8 cellular contexts compared by ENCODE assay signal in genomic region chr10:129971381-129972144, GRCh38. TPM values are rescaled to one million over a fixed set of nuclear protein-coding genes. Genes with fewer than 3 reads are reported as not detected.
DNase-seq lines count a peak whose midpoint lies in the region; ATAC-seq and TF ChIP-seq lines count a peak whose summit lies in the region.

No MANE protein-coding gene starts in this region.

- H2BK15ac ChIP-seq in neuronal stem cell (ENCODE audit: low read length) = no peak overlapping the region

- TF ChIP-seq CTCF in HL-60 (IDR thresholded peaks at IDR 0.05; ENCODE audit: insufficient read depth, low read length) = no peak
- peak; percentile 89 for TF ChIP-seq CTCF in VCaP (conservative IDR thresholded peaks at IDR 0.05)
- TF ChIP-seq CTCF in fibroblast of mammary gland (conservative IDR thresholded peaks at IDR 0.05; ENCODE audit: control insufficient read depth, insufficient read depth, low read depth, low read length) = no peak

- no peak overlapping the region for H4K8ac ChIP-seq in neuronal stem cell (ENCODE audit: low read depth, low read length)

- no peak overlapping the region for H3K27ac ChIP-seq in HL-60 (replicated peaks)
- H3K27ac ChIP-seq in VCaP = no peak overlapping the region
- H3K27ac ChIP-seq in neuronal stem cell (replicated peaks; ENCODE audit: low read length) = no peak overlapping the region

- no peaks in the 10 kb centered on the region for H3K36me3 ChIP-seq in neuronal stem cell (replicated peaks in 1 of 2; ENCODE audit: control insufficient read depth in 2 of 2, insufficient read depth in 2 of 2, low read length in 2 of 2)

- no peak overlapping the region for H2BK5ac ChIP-seq in neuronal stem cell (ENCODE audit: low read length)

- H3K14ac ChIP-seq in neuronal stem cell (ENCODE audit: low read length) = no peak overlapping the region

- peaks cover 0 to 2% of the 10 kb centered on the region in 2 donors for H3K9me3 ChIP-seq in neuronal stem cell (replicated peaks in 1 of 2; ENCODE audit: control insufficient read depth in 2 of 2, insufficient read depth in 1 of 2, low read depth in 1 of 2, low read length in 2 of 2)

- H3K18ac ChIP-seq in neuronal stem cell (ENCODE audit: low read length) = peak overlapping the region; percentile 82

- no peak overlapping the region for H2BK120ac ChIP-seq in neuronal stem cell (ENCODE audit: low read depth, low read length)

- ATAC-seq in HG03175 (IDR thresholded peaks at IDR 0.05; ENCODE audit: unreplicated experiment) = no peak

- H3K4ac ChIP-seq in neuronal stem cell (ENCODE audit: low read length) = no peak overlapping the region

- H3K4me3 ChIP-seq in HL-60 (replicated peaks; ENCODE audit: insufficient read depth, low read length) = peak overlapping the region; percentile 27
- no peak overlapping the region for H3K4me3 ChIP-seq in fibroblast of mammary gland (ENCODE audit: control insufficient read depth, low read depth, low read length)
- peak overlapping the region; percentile 22 to 64 for H3K4me3 ChIP-seq in neuronal stem cell (ENCODE audit: low read length in 2 of 2)

- H3K27me3 ChIP-seq in HL-60 (ENCODE audit: insufficient read depth, poor library complexity, severe bottlenecking) (peaks cover 67% of the 10 kb centered on the region), neuronal stem cell (ENCODE audit: control insufficient read depth in 3 of 3, insufficient read depth in 3 of 3, low read depth in 1 of 3, low read length in 3 of 3) (peaks cover 49 to 95% (median 75%) of the 10 kb centered on the region in 3 experiments)

- no peak overlapping the region for H4K91ac ChIP-seq in neuronal stem cell (ENCODE audit: low read depth, low read length, poor library complexity)

- H2AK5ac ChIP-seq in neuronal stem cell (ENCODE audit: low read depth, low read length) = no peak overlapping the region

- H2AFZ ChIP-seq in neuronal stem cell (ENCODE audit: low read length) = peak overlapping the region; percentile 66

- no peak overlapping the region for H3K23ac ChIP-seq in neuronal stem cell (ENCODE audit: low read depth, low read length, poor library complexity)

- no peak overlapping the region for H3K9ac ChIP-seq in neuronal stem cell (ENCODE audit: low read depth, low read length, poor library complexity)

- DNase-seq in ELR (ENCODE audit: low read depth) = peak; percentile 67
- peak; percentile 41 to 50 for DNase-seq in HL-60 (ENCODE audit: low read depth in 1 of 2, low spot score in 1 of 2)
- DNase-seq in fibroblast of mammary gland (ENCODE audit: low read depth) = peak; percentile 39
- DNase-seq in neuronal stem cell (ENCODE audit: low spot score) = peak; percentile 71
- DNase-seq in SIG-M5 treated with dmso at 0.1 percent for 504 hours (lab: John Stamatoyannopoulos, UW; ENCODE audit: unreplicated experiment) = no peak
- DNase-seq in NCI-H2196 treated with DMSO at 0.1 percent for 48 hours (lab: John Stamatoyannopoulos, UW; ENCODE audit: unreplicated experiment) = no peak

- no CpG with 5 or more reads among the region's 84 CpGs for WGBS in neuronal stem cell (ENCODE audit: extremely low coverage in 2 of 2, insufficient read length in 2 of 2, insufficient replicate concordance in 1 of 2), 2 donors

- H2BK12ac ChIP-seq in neuronal stem cell (ENCODE audit: low read length) = no peak overlapping the region

- H3K4me1 ChIP-seq in neuronal stem cell (ENCODE audit: control insufficient read depth in 2 of 2, insufficient read depth in 1 of 2, low read depth in 1 of 2, low read length in 2 of 2) = peaks cover 6 to 17% of the 10 kb centered on the region in 2 donors

- no peaks in the 10 kb centered on the region for H3K79me1 ChIP-seq in neuronal stem cell (ENCODE audit: low read depth, low read length)

- peak overlapping the region; percentile 94 for H3K4me2 ChIP-seq in neuronal stem cell (ENCODE audit: insufficient read depth, low read length, poor library complexity, severe bottlenecking)

RNA-seq across cellular contexts. Expression of gene EBF3, which starts 7.5 kb away (rescaled TPM):
- 3.3 TPM for polyA plus RNA-seq in neuronal stem cell (2013, experiment 1 of 2)
- polyA plus RNA-seq in neuronal stem cell (2013, experiment 2 of 2) = 3.1 TPM

Comparison
In these comparisons a context has a peak if more than half of its experiments do, and no peak if none do; other contexts are left out.
1. DNase-seq: peak in ELR (single experiment), HL-60 (2 of 2), fibroblast of mammary gland (single experiment) and neuronal stem cell (single experiment); none in SIG-M5 treated with dmso at 0.1 percent for 504 hours (single experiment) and NCI-H2196 treated with DMSO at 0.1 percent for 48 hours (single experiment).